Comparison of ENCODE assay signal across 9 cellular contexts in genomic region chr19:17754634-17755532, GRCh38. TPM values are rescaled to one million over a fixed set of nuclear protein-coding genes. Genes with fewer than 3 reads are reported as not detected.
DNase-seq lines count a peak whose midpoint lies in the region; ATAC-seq and TF ChIP-seq lines count a peak whose summit lies in the region.
"Had no signal": no experiment of that assay in that cellular context is flagged by ENCODE, and none has a peak within 500 bp of the region (broad histone marks: within the 10 kb centered on the region; RNA-seq: fewer than 3 reads in every experiment).

No MANE protein-coding gene starts in this region.

- H3K4me3 ChIP-seq in naive thymus-derived CD4-positive, alpha-beta T cell (ENCODE audit: low read length) = no peak overlapping the region

- no peaks in the 10 kb centered on the region for H3K9me3 ChIP-seq in naive thymus-derived CD4-positive, alpha-beta T cell (ENCODE audit: control insufficient read depth in 2 of 3, low read length in 3 of 3)

- no peaks in the 10 kb centered on the region for H3K27me3 Mint-ChIP-seq in naive thymus-derived CD4-positive, alpha-beta T cell

- peak overlapping the region; percentile 59 to 94 (median 76) for H3K27ac Mint-ChIP-seq in naive thymus-derived CD4-positive, alpha-beta T cell

- peak; percentile 44 for TF ChIP-seq POLR2A in GM18505 (IDR thresholded peaks at IDR 0.05; ENCODE audit: borderline replicate concordance, extremely low read depth, insufficient read depth, insufficient read length)

- no peaks in the 10 kb centered on the region for H3K27me3 ChIP-seq in naive thymus-derived CD4-positive, alpha-beta T cell (ENCODE audit: control insufficient read depth in 2 of 2, insufficient read depth in 2 of 2, low read length in 2 of 2)

- POLR2A ChIA-PET in naive thymus-derived CD4-positive, alpha-beta T cell (lab: Charles Lee) = interaction anchor here (0.5 to 0.8 kb wide), 3 partner anchors 12 to 1482 kb away, joined by 3 to 4 read pairs (median 3); no protein-coding TSS in a partner anchor

- H3K36me3 Mint-ChIP-seq in naive thymus-derived CD4-positive, alpha-beta T cell = peaks cover 0 to 40% (median 12%) of the 10 kb centered on the region in 5 donors

- intact Hi-C loops in naive thymus-derived CD4-positive, alpha-beta T cell (cut with micrococcal nuclease) = loop anchor here in 1 of 2 donors (5.0 kb wide), 1 partner anchor 198 kb away; the partner anchor contains the start of gene COLGALT1

- CTCF ChIA-PET in naive thymus-derived CD4-positive, alpha-beta T cell (lab: Charles Lee) = interaction anchor here (1.0 kb wide), 1 partner anchor 8 kb away, joined by 3 read pairs; no protein-coding TSS in a partner anchor

- peaks cover 0 to 42% (median 14%) of the 10 kb centered on the region in 3 experiments for H3K36me3 ChIP-seq in naive thymus-derived CD4-positive, alpha-beta T cell (ENCODE audit: control insufficient read depth in 2 of 3, insufficient read depth in 3 of 3, low read length in 3 of 3)

- H3K9me3 Mint-ChIP-seq in naive thymus-derived CD4-positive, alpha-beta T cell = no peaks in the 10 kb centered on the region

- H3K27ac ChIP-seq in naive thymus-derived CD4-positive, alpha-beta T cell (ENCODE audit: low read depth, low read length) = peak overlapping the region; percentile 34

- H3K4me1 ChIP-seq in naive thymus-derived CD4-positive, alpha-beta T cell (ENCODE audit: control insufficient read depth in 2 of 2, insufficient read depth in 2 of 2, low read length in 2 of 2) = peaks cover 16 to 32% of the 10 kb centered on the region in 2 donors

- H3K4me1 Mint-ChIP-seq in naive thymus-derived CD4-positive, alpha-beta T cell = peaks cover 25 to 64% (median 45%) of the 10 kb centered on the region in 7 donors

- ATAC-seq in GM18505 (IDR thresholded peaks at IDR 0.05; ENCODE audit: unreplicated experiment) (peak; percentile 37), HG02623 (IDR thresholded peaks at IDR 0.05; ENCODE audit: unreplicated experiment) (peak; percentile 43), HG02840 (IDR thresholded peaks at IDR 0.05; ENCODE audit: low FRiP score, unreplicated experiment) (no peak)
- ATAC-seq in naive thymus-derived CD4-positive, alpha-beta T cell = peak; percentile 30

- peak; percentile 13 for DNase-seq in OCI-M1 (lab: John Stamatoyannopoulos, UW)
- DNase-seq in naive thymus-derived CD4-positive, alpha-beta T cell = no peak
- no peak for DNase-seq in effector CD8-positive, alpha-beta T cell (lab: John Stamatoyannopoulos, UW)
- DNase-seq in NCI-H82 (lab: John Stamatoyannopoulos, UW) = no peak
- DNase-seq in stimulated activated CD4-positive, alpha-beta T cell treated with anti-CD3 and anti-CD28 coated beads, Interleukin-1b, Interleukin-23, amount 100 ng/mL, for 48 hours = no peak
- DNase-seq: NCI-H748 treated with DMSO at 0.1 percent for 48 hours had no signal

- H3K4me3 Mint-ChIP-seq in naive thymus-derived CD4-positive, alpha-beta T cell = peak overlapping the region in 6 of 10 donors; percentile 15 to 59 (median 42)

RNA-seq across cellular contexts. Expression of gene FCHO1, which starts 3.6 kb away (rescaled TPM):
- total RNA-seq in naive thymus-derived CD4-positive, alpha-beta T cell = 100 to 1,000 TPM in 2 of 5 experiments, 10 to 100 TPM in 3; 73.2 to 107 (median 87.7) TPM
- polyA plus RNA-seq in naive thymus-derived CD4-positive, alpha-beta T cell = 10 to 100 TPM; 14.7 to 43.4 TPM

RNA-seq across cellular contexts. Expression of gene MAP1S, which starts 35.6 kb away (rescaled TPM):
- 10 to 100 TPM; 28.6 to 73.8 (median 52.5) TPM for total RNA-seq in naive thymus-derived CD4-positive, alpha-beta T cell
- 10 to 100 TPM; 21.9 to 48.4 TPM for polyA plus RNA-seq in naive thymus-derived CD4-positive, alpha-beta T cell

RNA-seq across cellular contexts. Expression of gene B3GNT3, which starts 40.1 kb away (rescaled TPM):
- under 1 TPM in 2 of 5 experiments, not detected in 3; 0.53 to 0.96 TPM for total RNA-seq in naive thymus-derived CD4-positive, alpha-beta T cell
- 1 to 10 TPM in 1 of 2 donors, under 1 TPM in 1; 0.43 to 1.0 TPM for polyA plus RNA-seq in naive thymus-derived CD4-positive, alpha-beta T cell
